19 cellular contexts compared by ENCODE assay signal in genomic region chr4:185523862-185524261, GRCh38. TPM values are rescaled to one million over a fixed set of nuclear protein-coding genes. Genes with fewer than 3 reads are reported as not detected.
"Had no signal": no experiment of that assay in that cellular context is flagged by ENCODE, and none has a peak within 500 bp of the region (broad histone marks: within the 10 kb centered on the region; RNA-seq: fewer than 3 reads in every experiment).

No MANE protein-coding gene starts in this region.

- H3K27ac ChIP-seq: colonic mucosa, neutrophil, parathyroid adenoma, testis had no signal

- H3K4me3 ChIP-seq: colonic mucosa, testis, uterus had no signal

- H3K4me1 ChIP-seq: colonic mucosa, parathyroid adenoma, testis, uterus had no signal

- H3K36me3 ChIP-seq: colonic mucosa, neutrophil, uterus had no signal

- H3K9me3 ChIP-seq: colonic mucosa, neutrophil, testis, uterus had no signal

- ATAC-seq: activated CD8-positive, alpha-beta T cell treated with anti-CD3 and anti-CD28 coated beads for 36 hours; activated T-cell treated with anti-CD3 and anti-CD28 coated beads, Interleukin-2, amount 50 U/mL, for 4 hours; left lobe of liver; naive thymus-derived CD4-positive, alpha-beta T cell had no signal

- DNase-seq: activated B cell treated with CpG ODN at 0.5 μM for 24 hours; activated CD4-positive, alpha-beta T cell treated with anti-CD3 and anti-CD28 coated beads for 48 hours; activated CD8-positive, alpha-beta T cell treated with anti-CD3 and anti-CD28 coated beads for 36 hours; activated effector memory CD4-positive, alpha-beta T cell treated with Interleukin-2 at 50 U/mL for 16 hours; activated naive CD4-positive, alpha-beta T cell treated with anti-CD3 and anti-CD28 coated beads, Interleukin-2, amount 50 U/mL, for 16 hours; activated T-cell treated with anti-CD3 and anti-CD28 coated beads, Interleukin-2, amount 50 U/mL, for 4 hours; central memory CD4-positive, alpha-beta T cell; colonic mucosa; effector CD8-positive, alpha-beta T cell; hippocampal formation; naive thymus-derived CD4-positive, alpha-beta T cell; testis; uterus had no signal

- H3K27me3 ChIP-seq: colonic mucosa, testis, uterus had no signal

RNA-seq across cellular contexts. Expression of gene PDLIM3, which starts 11.4 kb away (rescaled TPM):
- total RNA-seq: activated CD8-positive, alpha-beta T cell treated with anti-CD3 and anti-CD28 coated beads for 36 hours; activated T-cell treated with anti-CD3 and anti-CD28 coated beads, Interleukin-2, amount 50 U/mL, for 4 hours; naive thymus-derived CD4-positive, alpha-beta T cell; T-helper 2 cell treated with Interferon-gamma antibody and Interleukin-4, amounts not matched to agents 100 ng/mL and 5 ng/mL, for 36 hours had no signal
- polyA plus RNA-seq: keratinocyte; naive thymus-derived CD4-positive, alpha-beta T cell had no signal

RNA-seq across cellular contexts. Expression of gene CCDC110, which starts 52.3 kb away (rescaled TPM):
- total RNA-seq: activated T-cell treated with anti-CD3 and anti-CD28 coated beads, Interleukin-2, amount 50 U/mL, for 4 hours; mononuclear cell; T-helper 2 cell treated with Interferon-gamma antibody and Interleukin-4, amounts not matched to agents 100 ng/mL and 5 ng/mL, for 36 hours had no signal
- polyA plus RNA-seq: keratinocyte had no signal
